In genomic region chr6:87583822-87584221, GRCh38 we compare ENCODE assay signal across 1 cellular context.
TF ChIP-seq lines count a peak whose summit lies in the region.

No MANE protein-coding gene starts in this region.

TF ChIP-seq in HepG2, 621 proteins besides CTCF, POLR2A, EP300 and RAD21 (continued from another document and continues in another):
- no peak for TF ChIP-seq CSRNP2 (CRISPR knock-in tag; conservative IDR thresholded peaks at IDR 0.05; ENCODE audit: low read depth)
- TF ChIP-seq ETV5 (CRISPR knock-in tag; IDR thresholded peaks at IDR 0.05; ENCODE audit: borderline replicate concordance) = peak; percentile 32; the same call in 1 of the 2 replicates
- TF ChIP-seq ZNF557 (CRISPR knock-in tag; IDR thresholded peaks at IDR 0.05) = no peak
- no peak for TF ChIP-seq SMAD9 (CRISPR knock-in tag; IDR thresholded peaks at IDR 0.05)
- peak; percentile 20; the same call in 1 of the 2 replicates for TF ChIP-seq ZNF317 (CRISPR knock-in tag; IDR thresholded peaks at IDR 0.05)
- no peak for TF ChIP-seq THYN1 (CRISPR knock-in tag; IDR thresholded peaks at IDR 0.05; ENCODE audit: borderline replicate concordance, low read depth)
- TF ChIP-seq NFATC3 (CRISPR knock-in tag; IDR thresholded peaks at IDR 0.05) = no peak
- TF ChIP-seq STAT6 (CRISPR knock-in tag; IDR thresholded peaks at IDR 0.05; ENCODE audit: borderline replicate concordance) = no peak
- no peak for TF ChIP-seq MNT (IDR thresholded peaks at IDR 0.05)
- no peak for TF ChIP-seq MYC (CRISPR knock-in tag; IDR thresholded peaks at IDR 0.05; ENCODE audit: borderline replicate concordance)
- TF ChIP-seq ZBTB34 (CRISPR knock-in tag; IDR thresholded peaks at IDR 0.05) = no peak
- no peak for TF ChIP-seq HDAC6 (IDR thresholded peaks at IDR 0.05; ENCODE audit: low read depth, low read length)
- no peak for TF ChIP-seq EZH2 (conservative IDR thresholded peaks at IDR 0.05; ENCODE audit: low read depth, low read length)
- no peak for TF ChIP-seq FOXO4 (CRISPR knock-in tag; conservative IDR thresholded peaks at IDR 0.05)
- no peak for TF ChIP-seq ZNF891 (CRISPR knock-in tag; IDR thresholded peaks at IDR 0.05)
- no peak for TF ChIP-seq ATF7 (IDR thresholded peaks at IDR 0.05)
- no peak for TF ChIP-seq ATF7 (CRISPR knock-in tag; IDR thresholded peaks at IDR 0.05)
- TF ChIP-seq IKZF5 (CRISPR knock-in tag; IDR thresholded peaks at IDR 0.05) = 0 out of 2 replicates have a peak, but pooled peaks have one; percentile 35
- TF ChIP-seq RBAK (CRISPR knock-in tag; IDR thresholded peaks at IDR 0.05) = no peak
- TF ChIP-seq JUND (CRISPR knock-in tag; IDR thresholded peaks at IDR 0.05) = no peak
- no peak for TF ChIP-seq ZNF550 (CRISPR knock-in tag; IDR thresholded peaks at IDR 0.05; ENCODE audit: borderline replicate concordance)
- TF ChIP-seq SIN3A (IDR thresholded peaks at IDR 0.05; ENCODE audit: borderline replicate concordance, low read depth, low read length) = no peak
- TF ChIP-seq HDAC1 (CRISPR knock-in tag; IDR thresholded peaks at IDR 0.05) = no peak
- no peak for TF ChIP-seq KDM4B (CRISPR knock-in tag; IDR thresholded peaks at IDR 0.05)
- TF ChIP-seq ZNF672 (CRISPR knock-in tag; IDR thresholded peaks at IDR 0.05) = no peak
- no peak for TF ChIP-seq RFX5 (IDR thresholded peaks at IDR 0.05; ENCODE audit: low read depth, low read length)
- TF ChIP-seq ZNF136 (CRISPR knock-in tag; IDR thresholded peaks at IDR 0.05; ENCODE audit: low read depth) = no peak
- no peak for TF ChIP-seq ZNF670 (CRISPR knock-in tag; IDR thresholded peaks at IDR 0.05; ENCODE audit: borderline replicate concordance)
- TF ChIP-seq MIER2 (CRISPR knock-in tag; IDR thresholded peaks at IDR 0.05) = 0 out of 2 replicates have a peak, but pooled peaks have one; percentile 20
- no peak for TF ChIP-seq ZZZ3 (CRISPR knock-in tag; IDR thresholded peaks at IDR 0.05; ENCODE audit: borderline replicate concordance)
- TF ChIP-seq ZNF781 (CRISPR knock-in tag; IDR thresholded peaks at IDR 0.05; ENCODE audit: borderline replicate concordance, not compliant biosample characterization) = no peak
- no peak for TF ChIP-seq PHF20 (CRISPR knock-in tag; IDR thresholded peaks at IDR 0.05)
- TF ChIP-seq PRDM15 (CRISPR knock-in tag; IDR thresholded peaks at IDR 0.05) = no peak
- no peak for TF ChIP-seq ZNF180 (CRISPR knock-in tag; IDR thresholded peaks at IDR 0.05; ENCODE audit: borderline replicate concordance, low read depth)
- TF ChIP-seq ZNF337 (CRISPR knock-in tag; IDR thresholded peaks at IDR 0.05; ENCODE audit: borderline replicate concordance, low read depth) = no peak
- TF ChIP-seq ATF4 (CRISPR knock-in tag; IDR thresholded peaks at IDR 0.05) = peak in 1 of 2 experiments; percentile 51; a peak in 1 of 4 replicates
- TF ChIP-seq NFAT5 (CRISPR knock-in tag; IDR thresholded peaks at IDR 0.05) = no peak
- TF ChIP-seq EHMT2 (IDR thresholded peaks at IDR 0.05; ENCODE audit: borderline replicate concordance, low read depth, low read length) = 0 out of 2 replicates have a peak, but pooled peaks have one; percentile 56
- no peak for TF ChIP-seq ZNF256 (CRISPR knock-in tag; conservative IDR thresholded peaks at IDR 0.05)
- peak; percentile 58; the same call in 1 of the 2 replicates for TF ChIP-seq NCOR1 (IDR thresholded peaks at IDR 0.05; ENCODE audit: borderline replicate concordance, low read length)
- no peak for TF ChIP-seq ZNF546 (CRISPR knock-in tag; conservative IDR thresholded peaks at IDR 0.05)
- TF ChIP-seq NAIF1 (CRISPR knock-in tag; IDR thresholded peaks at IDR 0.05; ENCODE audit: borderline replicate concordance) = no peak
- peak; percentile 98 for TF ChIP-seq ZNF205 (CRISPR knock-in tag; IDR thresholded peaks at IDR 0.05)
- no peak for TF ChIP-seq MAFF (IDR thresholded peaks at IDR 0.05; ENCODE audit: low read depth, low read length)
- no peak for TF ChIP-seq ZNF547 (CRISPR knock-in tag; IDR thresholded peaks at IDR 0.05)
- peak; percentile 83 for TF ChIP-seq FOXO1 (CRISPR knock-in tag; IDR thresholded peaks at IDR 0.05)
- no peak for TF ChIP-seq ZNF253 (CRISPR knock-in tag; IDR thresholded peaks at IDR 0.05; ENCODE audit: borderline replicate concordance)
